In genomic region chr7:315516-316265, GRCh38 we compare ENCODE assay signal across 23 cellular contexts. TPM values are rescaled to one million over a fixed set of nuclear protein-coding genes. Genes with fewer than 3 reads are reported as not detected.
DNase-seq lines count a peak whose midpoint lies in the region; ATAC-seq and TF ChIP-seq lines count a peak whose summit lies in the region.
"Had no signal": no experiment of that assay in that cellular context is flagged by ENCODE, and none has a peak within 500 bp of the region (broad histone marks: within the 10 kb centered on the region; RNA-seq: fewer than 3 reads in every experiment).

No MANE protein-coding gene starts in this region.

- H3K4me1 ChIP-seq in RWPE2 (ENCODE audit: insufficient read depth, poor library complexity, severe bottlenecking), result peaks cover 3% of the 10 kb centered on the region
- peaks cover 0 to 14% of the 10 kb centered on the region in 2 donors for H3K4me1 ChIP-seq in thoracic aorta (ENCODE audit: control insufficient read depth in 1 of 2, low read depth in 2 of 2)

- no peaks in the 10 kb centered on the region for H3K36me3 Mint-ChIP-seq in central memory CD8-positive, alpha-beta T cell (ENCODE audit: insufficient read depth)

- no peaks in the 10 kb centered on the region for H3K36me3 ChIP-seq in RWPE2 (ENCODE audit: low read depth)
- no peaks in the 10 kb centered on the region for H3K36me3 ChIP-seq in thoracic aorta
- H3K36me3 ChIP-seq: MG63 had no signal

- H3K27ac ChIP-seq in RWPE2 (ENCODE audit: poor library complexity, severe bottlenecking), result no peak overlapping the region
- H3K27ac ChIP-seq in thoracic aorta, result peak overlapping the region; percentile 23 to 53
- H3K27ac ChIP-seq: SK-N-MC had no signal

- DNase-seq in RWPE2 (ENCODE audit: low spot score), result peak; percentile 19
- no peak for DNase-seq in central memory CD8-positive, alpha-beta T cell (ENCODE audit: low spot score in 2 of 2)
- peak; percentile 58 for DNase-seq in kidney tubule cell (ENCODE audit: low spot score)
- no peak for DNase-seq in thoracic aorta (ENCODE audit: low spot score)
- no peak for DNase-seq in SW480 (ENCODE audit: low spot score)
- no peak for DNase-seq in NCI-H2081 treated with DMSO at 0.1 percent for 48 hours (lab: John Stamatoyannopoulos, UW)
- no peak for DNase-seq in activated T-cell treated with anti-CD3 and anti-CD28 coated beads, Interleukin-2, amount 50 U/mL, for 48 hours
- no peak for DNase-seq in NCI-H510A treated with DMSO at 0.1 percent for 48 hours (lab: John Stamatoyannopoulos, UW)
- DNase-seq: DMS153, H9, IMR-90, KG1, MG63, NCI-H1105 treated with DMSO at 0.1 percent for 48 hours, NCI-H146, NCI-H1930, NCI-H446, NCI-H526 treated with DMSO at 0.1 percent for 48 hours, RPMI8226, SIG-M5 had no signal

- H3K4me3 ChIP-seq in RWPE2 (ENCODE audit: severe bottlenecking) (no peak overlapping the region), thoracic aorta (no peak overlapping the region)
- H3K4me3 ChIP-seq: GM23338, MG63, SK-N-MC had no signal

- peaks cover 96% of the 10 kb centered on the region for H3K27me3 Mint-ChIP-seq in central memory CD8-positive, alpha-beta T cell

- ATAC-seq in RWPE2 (ENCODE audit: low read depth), result no peak
- ATAC-seq in central memory CD8-positive, alpha-beta T cell (replicated peaks; ENCODE audit: extremely low read depth, poor library complexity, severe bottlenecking), result no peak
- ATAC-seq in thoracic aorta (ENCODE audit: insufficient number of reproducible peaks, low FRiP score, low read depth), result no peak
- ATAC-seq: GM23338 had no signal

- TF ChIP-seq CTCF in RWPE2 (IDR thresholded peaks at IDR 0.05; ENCODE audit: poor library complexity, severe bottlenecking), result no peak
- no peak for TF ChIP-seq CTCF in thoracic aorta (IDR thresholded peaks at IDR 0.05)

- no peaks in the 10 kb centered on the region for H3K9me3 Mint-ChIP-seq in central memory CD8-positive, alpha-beta T cell

- H3K4me3 Mint-ChIP-seq in central memory CD8-positive, alpha-beta T cell, result no peak overlapping the region
- H3K4me3 Mint-ChIP-seq: B cell, GM23338, H9 had no signal

- peaks cover 21% of the 10 kb centered on the region for H3K27me3 ChIP-seq in RWPE2 (ENCODE audit: insufficient read depth, poor library complexity, severe bottlenecking)
- peaks cover 3% of the 10 kb centered on the region for H3K27me3 ChIP-seq in thoracic aorta (replicated peaks; ENCODE audit: insufficient read depth)

- peak overlapping the region; percentile 60 for H3K27ac Mint-ChIP-seq in central memory CD8-positive, alpha-beta T cell (ENCODE audit: low read depth)
- H3K27ac Mint-ChIP-seq: B cell, GM23338, H9 had no signal

- H3K9me3 ChIP-seq in RWPE2 (ENCODE audit: severe bottlenecking), result no peaks in the 10 kb centered on the region
- H3K9me3 ChIP-seq in thoracic aorta, result no peaks in the 10 kb centered on the region

- H3K4me1 Mint-ChIP-seq in central memory CD8-positive, alpha-beta T cell, result no peaks in the 10 kb centered on the region
- H3K4me1 Mint-ChIP-seq: B cell, GM23338 had no signal

RNA-seq across cellular contexts. Expression of gene FOXL3, which starts 25.7 kb away (rescaled TPM):
- total RNA-seq in thoracic aorta, result not detected
- total RNA-seq: B cell, GM23338, H9, IMR-90 had no signal

Comparison
In these comparisons a context has a peak if more than half of its experiments do, and no peak if none do; other contexts are left out.
1. DNase-seq: peak in RWPE2 (single experiment) and kidney tubule cell (single experiment); none in central memory CD8-positive, alpha-beta T cell (0 of 2), thoracic aorta (single experiment), SW480 (single experiment), NCI-H2081 treated with DMSO at 0.1 percent for 48 hours (single experiment), activated T-cell treated with anti-CD3 and anti-CD28 coated beads, Interleukin-2, amount 50 U/mL, for 48 hours (0 of 2) and NCI-H510A treated with DMSO at 0.1 percent for 48 hours (single experiment).